Comparison of ENCODE assay signal across 4 cellular contexts in genomic region chr4:80247484-80247883, GRCh38. TPM values are rescaled to one million over a fixed set of nuclear protein-coding genes. Genes with fewer than 3 reads are reported as not detected.
"Had no signal": no experiment of that assay in that cellular context is flagged by ENCODE, and none has a peak within 500 bp of the region (broad histone marks: within the 10 kb centered on the region; RNA-seq: fewer than 3 reads in every experiment).

No MANE protein-coding gene starts in this region.

RNA-seq across cellular contexts. Expression of gene FGF5, which starts 19.0 kb away (rescaled TPM):
- total RNA-seq: GM23338, H1, H7, H9 had no signal
- polyA plus RNA-seq: GM23338, H1 had no signal

RNA-seq across cellular contexts. Expression of gene PRDM8, which starts 50.2 kb away (rescaled TPM):
- total RNA-seq: GM23338, H1, H9 had no signal
- polyA plus RNA-seq: H1 had no signal
